15 cellular contexts compared by ENCODE assay signal in the genomic region with DNA sequence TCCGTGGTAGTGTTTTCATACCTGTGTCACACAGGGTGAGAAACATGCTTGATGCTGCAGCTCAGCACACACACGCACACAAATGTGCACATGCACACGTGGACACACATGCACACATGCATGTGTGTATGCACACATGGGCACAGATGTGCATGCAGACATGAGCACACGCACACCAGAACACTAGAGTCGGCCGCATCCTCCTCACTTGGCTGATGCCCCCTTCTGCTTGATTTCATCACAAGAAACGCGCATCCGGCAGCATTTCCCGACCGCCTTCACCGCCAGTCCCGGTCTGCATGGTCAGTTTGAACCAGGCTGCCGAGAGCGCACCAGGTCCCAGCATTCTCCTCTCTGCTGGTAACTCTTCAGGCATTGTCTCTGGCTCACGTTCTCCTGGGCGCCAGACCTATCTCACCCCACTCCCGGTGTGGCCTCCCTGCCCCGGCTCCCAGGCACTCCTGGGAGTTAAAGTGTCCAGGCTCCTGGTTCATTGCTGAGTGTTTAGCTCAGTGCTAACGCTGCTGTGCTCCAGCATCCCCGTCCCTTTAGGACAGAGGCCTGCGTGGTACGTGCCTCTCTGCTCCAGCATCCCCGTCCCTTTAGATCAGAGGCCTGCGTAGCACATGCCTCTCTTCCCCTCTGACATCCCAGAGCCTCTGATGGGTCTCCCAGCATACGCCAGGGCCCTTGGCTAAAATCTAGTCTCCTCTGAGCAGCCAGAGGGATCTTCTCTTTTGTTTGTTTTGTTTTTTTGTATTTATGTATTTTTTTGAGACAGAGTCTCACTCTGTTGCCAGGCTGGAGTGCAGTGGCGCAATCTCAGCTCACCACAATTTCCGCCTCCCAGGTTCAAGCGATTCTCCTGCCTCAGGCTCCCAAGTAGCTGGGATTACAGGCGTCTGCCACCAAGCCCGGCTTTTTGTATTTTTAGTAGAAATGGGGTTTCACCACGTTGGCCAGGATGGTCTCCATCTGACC. TPM values are rescaled to one million over a fixed set of nuclear protein-coding genes. Genes with fewer than 3 reads are reported as not detected.
A peak's percentile ranks its signal among the peaks of the same experiment; 100 is the strongest.
DNase-seq lines count a peak whose midpoint lies in the region; ATAC-seq, FAIRE-seq and TF ChIP-seq lines count a peak whose summit lies in the region.
"Had no signal": no experiment of that assay in that cellular context is flagged by ENCODE, and none has a peak within 500 bp of the region (broad histone marks: within the 10 kb centered on the region; RNA-seq: fewer than 3 reads in every experiment).

No MANE protein-coding gene starts in this region.

- no peak overlapping the region for H2AFZ ChIP-seq in MM.1S (ENCODE audit: low read length)
- no peak overlapping the region for H2AFZ ChIP-seq in K562 (ENCODE audit: low read depth, low read length)

- BruUV-seq in K562 (replicated peaks; lab: Mats Ljungman, UMichigan), result no TSS peak

- 0 out of 2 replicates have a peak overlapping the region, but pooled peaks have one; percentile 36 for H3K4me3 ChIP-seq in MM.1S (ENCODE audit: low read length)
- no peak overlapping the region for H3K4me3 ChIP-seq in K562
- no peak overlapping the region for H3K4me3 ChIP-seq in thyroid gland (replicated peaks in 1 of 3)
- H3K4me3 ChIP-seq: ovary had no signal

- in situ Hi-C loops in K562 (cut with MboI), result no loop called here

- peaks cover 95% of the 10 kb centered on the region for H3K27me3 ChIP-seq in MM.1S (replicated peaks; ENCODE audit: insufficient read depth, low read length)
- H3K27me3 ChIP-seq in K562 (ENCODE audit: control insufficient read depth in 2 of 2, insufficient read depth in 2 of 2, low read length in 2 of 2), result no peaks in the 10 kb centered on the region
- H3K27me3 ChIP-seq in layer of hippocampus (ENCODE audit: control insufficient read depth, insufficient read depth, low read length), result no peaks in the 10 kb centered on the region
- no peaks in the 10 kb centered on the region for H3K27me3 ChIP-seq in thyroid gland
- H3K27me3 ChIP-seq: ovary had no signal

- H3K27ac ChIP-seq in MM.1S (ENCODE audit: low read length) (no peak overlapping the region), K562 (ENCODE audit: extremely low read depth, low read depth, low read length) (no peak overlapping the region), layer of hippocampus (ENCODE audit: low read depth, low read length) (peak overlapping the region; percentile 13), thyroid gland (peak overlapping the region in 2 of 3 donors; percentile 2 to 56)
- H3K27ac ChIP-seq: ovary had no signal

- TF ChIP-seq RAD21 in K562 (CRISPR knock-in tag; conservative IDR thresholded peaks at IDR 0.05 in 1 of 2, IDR thresholded peaks at IDR 0.05 in 1 of 2), result no peak

- no peak for TF ChIP-seq CTCF in MM.1S (IDR thresholded peaks at IDR 0.05; ENCODE audit: low read length)
- TF ChIP-seq CTCF in K562 (IDR thresholded peaks at IDR 0.05 in 2 of 3, conservative IDR thresholded peaks at IDR 0.05 in 1 of 3; ENCODE audit: insufficient read depth in 2 of 3, low read depth in 1 of 3, low read length in 3 of 3), result no peak
- TF ChIP-seq CTCF in thyroid gland (IDR thresholded peaks at IDR 0.05), result no peak

- TF ChIP-seq EP300 in K562 (IDR thresholded peaks at IDR 0.05; ENCODE audit: low read length), result no peak

- WGBS in K562 (ENCODE audit: insufficient coverage, low coverage, missing lambda C conversion rate), result 86% methylated on average over 29 of the region's 32 CpGs
- WGBS in thyroid gland, 2 donors, result 70 to 79% methylated on average over 30 to 32 of the region's 32 CpGs

- H3K9me3 ChIP-seq in MM.1S (replicated peaks; ENCODE audit: insufficient read depth, low read length) (no peaks in the 10 kb centered on the region), K562 (replicated peaks; ENCODE audit: control insufficient read depth, insufficient read depth, low read depth, low read length) (no peaks in the 10 kb centered on the region), thyroid gland (no peaks in the 10 kb centered on the region)
- H3K9me3 ChIP-seq: ovary had no signal

- no peak overlapping the region for H3K9ac ChIP-seq in MM.1S (ENCODE audit: low read length)
- H3K9ac ChIP-seq in K562 (ENCODE audit: insufficient read depth in 1 of 2, low read depth in 2 of 2, low read length in 2 of 2), result peak overlapping the region in 1 of 2 experiments; percentile 42; a peak in 1 of 4 replicates

- H3K4me2 ChIP-seq in MM.1S (ENCODE audit: low read depth, low read length), result peak overlapping the region; percentile 61; the same call in 1 of the 2 replicates
- no peak overlapping the region for H3K4me2 ChIP-seq in K562 (ENCODE audit: insufficient read depth, low read length)

- H3K9me1 ChIP-seq in K562 (ENCODE audit: control insufficient read depth, insufficient read depth, low read length), result peaks cover 4% of the 10 kb centered on the region

- peaks cover 10% of the 10 kb centered on the region for H3K4me1 ChIP-seq in MM.1S (ENCODE audit: low read length)
- peaks cover 16 to 79% of the 10 kb centered on the region in 2 experiments; a peak in 4 of 5 replicates for H3K4me1 ChIP-seq in K562 (replicated peaks in 1 of 2; ENCODE audit: control insufficient read depth in 2 of 2, insufficient read depth in 2 of 2, low read length in 2 of 2)
- H3K4me1 ChIP-seq in thyroid gland, result peaks cover 0 to 48% of the 10 kb centered on the region in 2 donors

- intact Hi-C loops in K562 (cut with micrococcal nuclease) (no loop called here), thyroid gland (cut with DNase I) (no loop called here)

- POLR2A ChIA-PET in K562 (lab: Yijun Ruan, JAX), result interaction anchor here (0.9 to 1.1 kb wide), 3 partner anchors 9 to 14 kb away, joined by 3 read pairs; no protein-coding TSS in a partner anchor

- H4K20me1 ChIP-seq in MM.1S (ENCODE audit: insufficient read depth, low read length), result no peaks in the 10 kb centered on the region
- peaks cover 26% of the 10 kb centered on the region for H4K20me1 ChIP-seq in K562 (replicated peaks; ENCODE audit: control insufficient read depth, insufficient read depth, low read length)

- no peak for FAIRE-seq in K562 (lab: Jason Lieb, UNC)

- ATAC-seq in K562 (no peak), HG03280 (IDR thresholded peaks at IDR 0.05; ENCODE audit: unreplicated experiment) (no peak)
- ATAC-seq: stimulated activated naive CD8-positive, alpha-beta T cell treated with anti-CD3 and anti-CD28 coated beads, Interleukin-15, amount 100 ng/mL, for 72 hours had no signal

- CTCF ChIA-PET in K562 (lab: Yijun Ruan, JAX; ENCODE audit: low intra/inter-chr PET ratio), result no interaction called here

- DNase-seq in MM.1S (no peak), K562 (ENCODE audit: extremely low read depth in 1 of 4, low spot score in 3 of 4) (no peak), thyroid gland (peak; percentile 56 to 57), HCEC 1CT (no peak), SKM-1 (lab: John Stamatoyannopoulos, UW; ENCODE audit: unreplicated experiment) (no peak)
- DNase-seq in stimulated activated CD4-positive, alpha-beta T cell treated with anti-CD3 and anti-CD28 coated beads, Interleukin-12 subunit alpha, Interleukin-12 subunit beta, amount 100 ng/mL, for 4 hours, result no peak
- DNase-seq: activated CD4-positive, alpha-beta T cell treated with anti-CD3 and anti-CD28 coated beads, Interleukin-2, amount 10 ng/mL, durations not matched to agents 24 days and 14 days; activated effector memory CD4-positive, alpha-beta T cell treated with anti-CD3 and anti-CD28 coated beads, Interleukin-2, amount 50 U/mL, for 16 hours; NCI-H1048; NCI-H510A treated with DMSO at 0.1 percent for 48 hours; ovary; stimulated activated CD4-positive, alpha-beta T cell treated with anti-CD3 and anti-CD28 coated beads, Interleukin-2, amount 100 ng/mL, for 48 hours; stimulated activated naive CD8-positive, alpha-beta T cell treated with anti-CD3 and anti-CD28 coated beads, Interleukin-15, amount 100 ng/mL, for 72 hours had no signal

- no peaks in the 10 kb centered on the region for H3F3A ChIP-seq in MM.1S (ENCODE audit: insufficient read depth, low read length)

- H3K36me3 ChIP-seq in MM.1S (replicated peaks; ENCODE audit: insufficient read depth, low read length) (no peaks in the 10 kb centered on the region), K562 (ENCODE audit: control insufficient read depth, insufficient read depth, low read length) (peaks cover 7% of the 10 kb centered on the region; the same call in 1 of the 3 replicates), thyroid gland (no peaks in the 10 kb centered on the region)
- H3K36me3 ChIP-seq: ovary had no signal

- H3K9me2 ChIP-seq in MM.1S (replicated peaks; ENCODE audit: insufficient read depth, low read length), result no peaks in the 10 kb centered on the region

- H3K79me2 ChIP-seq in MM.1S (ENCODE audit: low read length) (no peaks in the 10 kb centered on the region), K562 (ENCODE audit: control insufficient read depth, insufficient read depth, low read length) (peaks cover 41% of the 10 kb centered on the region; the same call in 2 of the 3 replicates)

- TF ChIP-seq POLR2A in K562 (conservative IDR thresholded peaks at IDR 0.05) (no peak), thyroid gland (IDR thresholded peaks at IDR 0.05) (no peak)

RNA-seq across cellular contexts. Expression of gene BAIAP2, which starts 16.0 kb away (rescaled TPM):
- total RNA-seq in K562 (2011; cell fraction: chromatin; rRNA removed; ENCODE audit: low replicate concordance), result 69.8 and 141 TPM in 2 replicates
- 54.5 and 61.0 TPM in 2 replicates for total RNA-seq in K562 (2011; cell fraction: nucleolus; rRNA removed)
- total RNA-seq in K562 (2011; cell fraction: nucleoplasm; rRNA removed), result 40.5 and 42.0 TPM in 2 replicates
- total RNA-seq in K562 (2014; rRNA removed) (26.7 and 31.9 TPM in 2 replicates), K562 (2014; rRNA removed; fragmentation: Illumina TruSeq; extraction: Trizol) (14.2 and 17.7 TPM in 2 replicates), K562 (2015; rRNA removed; fragmentation: Illumina TruSeq; extraction: Trizol) (18.4 and 21.2 TPM in 2 replicates), K562 (2021) (44.7 and 51.6 TPM in 2 replicates), thyroid gland (10 to 100 TPM; 35.8 to 86.8 (median 42.1) TPM)
- polyA plus RNA-seq in K562 (2011; rRNA removed) (9.8 and 13.6 TPM in 2 replicates), K562 (2014; fragmentation: Illumina TruSeq; extraction: Trizol) (20.7 and 30.0 TPM in 2 replicates), K562 (2014; fragmentation: Nextera tagmentation; extraction: Ambion mirVana) (1 to 10 TPM; 2.3 to 2.4 TPM), K562 (2014; rRNA removed) (17.3 and 23.2 TPM in 2 replicates)
- 9.8 and 28.7 TPM in 2 replicates for polyA plus RNA-seq in K562 (2011; cell fraction: cytosol; rRNA removed)
- polyA plus RNA-seq in K562 (2011; cell fraction: nucleus; rRNA removed), result 37.7 and 77.3 TPM in 2 replicates
- 37.1 and 42.6 TPM in 2 replicates for polyA plus RNA-seq in K562 (2012)
- polyA minus RNA-seq in K562 (2011; rRNA and poly(A)+ RNA removed), result 11.9 and 13.6 TPM in 2 replicates
- polyA minus RNA-seq in K562 (2011; cell fraction: cytosol; rRNA and poly(A)+ RNA removed), result 22.8 and 24.8 TPM in 2 replicates
- 38.3 and 38.6 TPM in 2 replicates for polyA minus RNA-seq in K562 (2011; cell fraction: nucleus; rRNA and poly(A)+ RNA removed)

RNA-seq across cellular contexts. Expression of gene CHMP6, which starts 59.3 kb away (rescaled TPM):
- 33.8 and 66.2 TPM in 2 replicates for total RNA-seq in K562 (2011; cell fraction: chromatin; rRNA removed; ENCODE audit: low replicate concordance)
- total RNA-seq in K562 (2011; cell fraction: nucleolus; rRNA removed), result 40.5 and 47.9 TPM in 2 replicates
- 22.9 and 24.6 TPM in 2 replicates for total RNA-seq in K562 (2011; cell fraction: nucleoplasm; rRNA removed)
- total RNA-seq in K562 (2014; rRNA removed) (10.3 and 12.9 TPM in 2 replicates), K562 (2014; rRNA removed; fragmentation: Illumina TruSeq; extraction: Trizol) (14.4 and 15.7 TPM in 2 replicates), K562 (2015; rRNA removed; fragmentation: Illumina TruSeq; extraction: Trizol) (12.7 and 13.8 TPM in 2 replicates), K562 (2021) (25.6 and 26.8 TPM in 2 replicates), thyroid gland (10 to 100 TPM; 19.5 to 37.8 (median 27.8) TPM)
- polyA plus RNA-seq in K562 (2011; rRNA removed) (8.0 and 13.4 TPM in 2 replicates), K562 (2014; fragmentation: Illumina TruSeq; extraction: Trizol) (11.4 and 15.5 TPM in 2 replicates), K562 (2014; fragmentation: Nextera tagmentation; extraction: Ambion mirVana) (1 to 10 TPM in 1 of 2 experiments, under 1 TPM in 1; 0.25 to 1.8 TPM), K562 (2014; rRNA removed) (28.3 and 30.4 TPM in 2 replicates)
- 10.5 and 35.5 TPM in 2 replicates for polyA plus RNA-seq in K562 (2011; cell fraction: cytosol; rRNA removed)
- 10.7 and 20.1 TPM in 2 replicates for polyA plus RNA-seq in K562 (2011; cell fraction: nucleus; rRNA removed)
- polyA plus RNA-seq in K562 (2012), result 13.7 and 20.1 TPM in 2 replicates
- polyA minus RNA-seq in K562 (2011; rRNA and poly(A)+ RNA removed), result 11.2 and 15.9 TPM in 2 replicates
- 5.0 and 8.7 TPM in 2 replicates for polyA minus RNA-seq in K562 (2011; cell fraction: cytosol; rRNA and poly(A)+ RNA removed)
- polyA minus RNA-seq in K562 (2011; cell fraction: nucleus; rRNA and poly(A)+ RNA removed), result 13.5 and 13.7 TPM in 2 replicates

Comparison
In these comparisons a context has a peak if more than half of its experiments do, and no peak if none do; other contexts are left out.
1. DNase-seq: peak in thyroid gland (2 of 2); none in MM.1S (single experiment), K562 (0 of 4), stimulated activated CD4-positive, alpha-beta T cell treated with anti-CD3 and anti-CD28 coated beads, Interleukin-12 subunit alpha, Interleukin-12 subunit beta, amount 100 ng/mL, for 4 hours (single experiment), HCEC 1CT (single experiment) and SKM-1 (single experiment).
2. H3K27ac ChIP-seq: peak in layer of hippocampus (single experiment) and thyroid gland (2 of 3); none in MM.1S (single experiment) and K562 (single experiment).